Comparison of ENCODE assay signal across 1 cellular context in the genomic region with DNA sequence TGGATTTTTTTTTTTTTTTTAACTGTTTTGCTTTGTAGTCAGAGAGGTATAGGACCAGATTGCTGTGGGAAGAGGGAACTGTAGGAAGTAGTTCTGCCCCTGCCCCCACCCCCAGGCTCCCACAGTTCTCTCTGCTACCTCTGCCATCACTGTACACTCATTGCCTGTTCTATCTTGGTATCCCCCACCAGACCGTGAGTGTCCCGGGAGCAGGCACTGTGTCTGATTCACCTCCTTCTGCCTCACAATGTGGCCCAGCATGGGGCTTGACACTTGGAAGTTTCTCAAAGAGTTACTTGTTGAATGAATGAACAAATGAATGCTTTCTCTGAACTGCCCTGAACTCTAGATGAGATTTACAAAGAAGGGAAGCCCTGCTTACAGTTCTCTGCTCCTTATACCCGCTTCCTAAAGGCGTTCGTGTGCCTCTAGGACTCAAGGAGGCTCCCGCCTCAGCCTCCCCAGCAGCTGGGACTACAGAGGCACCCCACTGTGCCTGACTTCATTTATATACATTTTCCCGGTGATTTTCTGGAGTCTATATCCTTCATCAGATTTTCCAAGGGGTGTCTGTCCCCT.
TF ChIP-seq lines count a peak whose summit lies in the region.

No MANE protein-coding gene starts in this region.

TF ChIP-seq in HepG2, 621 proteins besides CTCF, POLR2A, EP300 and RAD21 (continued from another document):
- TF ChIP-seq, protein P1, sequence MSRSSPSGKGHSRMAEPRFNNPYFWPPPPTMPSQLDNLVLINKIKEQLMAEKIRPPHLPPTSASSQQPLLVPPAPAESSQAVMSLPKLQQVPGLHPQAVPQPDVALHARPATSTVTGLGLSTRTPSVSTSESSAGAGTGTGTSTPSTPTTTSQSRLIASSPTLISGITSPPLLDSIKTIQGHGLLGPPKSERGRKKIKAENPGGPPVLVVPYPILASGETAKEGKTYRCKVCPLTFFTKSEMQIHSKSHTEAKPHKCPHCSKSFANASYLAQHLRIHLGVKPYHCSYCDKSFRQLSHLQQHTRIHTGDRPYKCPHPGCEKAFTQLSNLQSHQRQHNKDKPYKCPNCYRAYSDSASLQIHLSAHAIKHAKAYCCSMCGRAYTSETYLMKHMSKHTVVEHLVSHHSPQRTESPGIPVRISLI (CRISPR knock-in tag; IDR thresholded peaks at IDR 0.05; ENCODE audit: borderline replicate concordance) = no peak
- TF ChIP-seq GATAD1 (CRISPR knock-in tag; IDR thresholded peaks at IDR 0.05) (no peak), BRCA1 (CRISPR knock-in tag; IDR thresholded peaks at IDR 0.05) (no peak), ZNF883 (CRISPR knock-in tag; IDR thresholded peaks at IDR 0.05; ENCODE audit: not compliant biosample characterization) (no peak), TBX3 (IDR thresholded peaks at IDR 0.05; ENCODE audit: borderline replicate concordance) (no peak), HOXA3 (CRISPR knock-in tag; IDR thresholded peaks at IDR 0.05) (no peak), NR2F6 (IDR thresholded peaks at IDR 0.05) (no peak), NR2F6 (CRISPR knock-in tag; IDR thresholded peaks at IDR 0.05) (no peak), ZFP41 (CRISPR knock-in tag; IDR thresholded peaks at IDR 0.05; ENCODE audit: borderline replicate concordance) (no peak), ZNF143 (CRISPR knock-in tag; IDR thresholded peaks at IDR 0.05) (no peak), ZBTB38 (CRISPR knock-in tag; IDR thresholded peaks at IDR 0.05) (0 out of 2 replicates have a peak, but pooled peaks have one; percentile 30), ZIK1 (CRISPR knock-in tag; IDR thresholded peaks at IDR 0.05; ENCODE audit: borderline replicate concordance, low read depth) (no peak), MED13 (CRISPR knock-in tag; IDR thresholded peaks at IDR 0.05) (no peak), SALL1 (CRISPR knock-in tag; IDR thresholded peaks at IDR 0.05) (peak; percentile 12; the same call in 1 of the 2 replicates)
- TF ChIP-seq, protein P2, sequence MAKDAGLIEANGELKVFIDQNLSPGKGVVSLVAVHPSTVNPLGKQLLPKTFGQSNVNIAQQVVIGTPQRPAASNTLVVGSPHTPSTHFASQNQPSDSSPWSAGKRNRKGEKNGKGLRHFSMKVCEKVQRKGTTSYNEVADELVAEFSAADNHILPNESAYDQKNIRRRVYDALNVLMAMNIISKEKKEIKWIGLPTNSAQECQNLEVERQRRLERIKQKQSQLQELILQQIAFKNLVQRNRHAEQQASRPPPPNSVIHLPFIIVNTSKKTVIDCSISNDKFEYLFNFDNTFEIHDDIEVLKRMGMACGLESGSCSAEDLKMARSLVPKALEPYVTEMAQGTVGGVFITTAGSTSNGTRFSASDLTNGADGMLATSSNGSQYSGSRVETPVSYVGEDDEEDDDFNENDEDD (CRISPR knock-in tag; IDR thresholded peaks at IDR 0.05; ENCODE audit: borderline replicate concordance) = no peak
- TF ChIP-seq, protein P3, sequence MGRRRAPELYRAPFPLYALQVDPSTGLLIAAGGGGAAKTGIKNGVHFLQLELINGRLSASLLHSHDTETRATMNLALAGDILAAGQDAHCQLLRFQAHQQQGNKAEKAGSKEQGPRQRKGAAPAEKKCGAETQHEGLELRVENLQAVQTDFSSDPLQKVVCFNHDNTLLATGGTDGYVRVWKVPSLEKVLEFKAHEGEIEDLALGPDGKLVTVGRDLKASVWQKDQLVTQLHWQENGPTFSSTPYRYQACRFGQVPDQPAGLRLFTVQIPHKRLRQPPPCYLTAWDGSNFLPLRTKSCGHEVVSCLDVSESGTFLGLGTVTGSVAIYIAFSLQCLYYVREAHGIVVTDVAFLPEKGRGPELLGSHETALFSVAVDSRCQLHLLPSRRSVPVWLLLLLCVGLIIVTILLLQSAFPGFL (CRISPR knock-in tag; IDR thresholded peaks at IDR 0.05) = no peak
- TF ChIP-seq, protein P4, sequence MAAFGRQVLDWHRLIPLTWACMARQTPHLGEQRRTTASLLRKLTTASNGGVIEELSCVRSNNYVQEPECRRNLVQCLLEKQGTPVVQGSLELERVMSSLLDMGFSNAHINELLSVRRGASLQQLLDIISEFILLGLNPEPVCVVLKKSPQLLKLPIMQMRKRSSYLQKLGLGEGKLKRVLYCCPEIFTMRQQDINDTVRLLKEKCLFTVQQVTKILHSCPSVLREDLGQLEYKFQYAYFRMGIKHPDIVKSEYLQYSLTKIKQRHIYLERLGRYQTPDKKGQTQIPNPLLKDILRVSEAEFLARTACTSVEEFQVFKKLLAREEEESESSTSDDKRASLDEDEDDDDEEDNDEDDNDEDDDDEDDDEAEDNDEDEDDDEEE (CRISPR knock-in tag; IDR thresholded peaks at IDR 0.05) = no peak
- TF ChIP-seq, protein P5, sequence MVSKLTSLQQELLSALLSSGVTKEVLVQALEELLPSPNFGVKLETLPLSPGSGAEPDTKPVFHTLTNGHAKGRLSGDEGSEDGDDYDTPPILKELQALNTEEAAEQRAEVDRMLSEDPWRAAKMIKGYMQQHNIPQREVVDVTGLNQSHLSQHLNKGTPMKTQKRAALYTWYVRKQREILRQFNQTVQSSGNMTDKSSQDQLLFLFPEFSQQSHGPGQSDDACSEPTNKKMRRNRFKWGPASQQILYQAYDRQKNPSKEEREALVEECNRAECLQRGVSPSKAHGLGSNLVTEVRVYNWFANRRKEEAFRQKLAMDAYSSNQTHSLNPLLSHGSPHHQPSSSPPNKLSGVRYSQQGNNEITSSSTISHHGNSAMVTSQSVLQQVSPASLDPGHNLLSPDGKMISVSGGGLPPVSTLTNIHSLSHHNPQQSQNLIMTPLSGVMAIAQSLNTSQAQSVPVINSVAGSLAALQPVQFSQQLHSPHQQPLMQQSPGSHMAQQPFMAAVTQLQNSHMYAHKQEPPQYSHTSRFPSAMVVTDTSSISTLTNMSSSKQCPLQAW (CRISPR knock-in tag; IDR thresholded peaks at IDR 0.05) = no peak
